16 cellular contexts compared by ENCODE assay signal in genomic region chr17:80771612-80772005, GRCh38.
DNase-seq lines count a peak whose midpoint lies in the region; ATAC-seq and TF ChIP-seq lines count a peak whose summit lies in the region.
"Had no signal": no experiment of that assay in that cellular context is flagged by ENCODE, and none has a peak within 500 bp of the region (broad histone marks: within the 10 kb centered on the region; RNA-seq: fewer than 3 reads in every experiment).

No MANE protein-coding gene starts in this region.

- H4K8ac ChIP-seq in IMR-90 (ENCODE audit: low read depth in 2 of 2, low read length in 2 of 2), result peak overlapping the region in 1 of 2 experiments; percentile 47; a peak in 2 of 4 replicates

- H3K4ac ChIP-seq in IMR-90 (ENCODE audit: low read depth, low read length), result peak overlapping the region; percentile 36; the same call in 1 of the 2 replicates

- H3K27ac ChIP-seq in IMR-90 (ENCODE audit: insufficient read depth, low read length) (no peak overlapping the region), sigmoid colon (peak overlapping the region in 1 of 4 donors; percentile 86), tibial artery (no peak overlapping the region)
- H3K27ac ChIP-seq: SJSA1 had no signal

- no TSS peak for BruUV-seq in IMR-90 (replicated peaks; lab: Mats Ljungman, UMichigan)

- in situ Hi-C loops in IMR-90 (cut with MboI; ENCODE audit: low sequenced_read_pairs), result no loop called here

- 0 out of 2 replicates have a peak, but pooled peaks cover 4% of the 10 kb centered on the region for H3K36me3 ChIP-seq in IMR-90 (ENCODE audit: control insufficient read depth, insufficient read depth, low read length)
- peaks cover 0 to under 1% (median 0%) of the 10 kb centered on the region in 4 donors for H3K36me3 ChIP-seq in sigmoid colon
- H3K36me3 ChIP-seq in tibial artery, result peaks cover 0 to 8% (median 0%) of the 10 kb centered on the region in 3 donors

- H3K4me1 ChIP-seq in IMR-90 (ENCODE audit: control insufficient read depth, insufficient read depth, low read length) (peaks cover 18% of the 10 kb centered on the region), sigmoid colon (peaks cover 0 to 49% (median 38%) of the 10 kb centered on the region in 4 donors), tibial artery (peaks cover 0 to 18% (median 12%) of the 10 kb centered on the region in 4 donors)
- H3K4me1 ChIP-seq: Caco-2 had no signal

- peak overlapping the region; percentile 24 for H2AK5ac ChIP-seq in IMR-90 (ENCODE audit: low read depth, low read length)

- no peak overlapping the region; the same call in 1 of the 2 replicates for H3K14ac ChIP-seq in IMR-90 (replicated peaks; ENCODE audit: low read depth, low read length)

- no peak overlapping the region for H2BK5ac ChIP-seq in IMR-90 (ENCODE audit: low read depth, low read length, poor library complexity, severe bottlenecking)

- no peak overlapping the region for H3K9ac ChIP-seq in IMR-90 (ENCODE audit: low read depth, low read length)

- H3K56ac ChIP-seq in IMR-90 (ENCODE audit: extremely low read depth, insufficient read depth, low read length), result no peak overlapping the region

- peak overlapping the region; percentile 25 for H3K27ac Mint-ChIP-seq in activated naive CD4-positive, alpha-beta T cell treated with anti-CD3 and anti-CD28 coated beads for 36 hours
- peak overlapping the region; percentile 59 to 98 for H3K27ac Mint-ChIP-seq in activated naive CD4-positive, alpha-beta T cell treated with anti-CD3 and anti-CD28 coated beads, Interleukin-2, amount 50 U/mL, for 72 hours
- H3K27ac Mint-ChIP-seq: HFFc6, IgD-negative memory B cell had no signal

- H2AK9ac ChIP-seq in IMR-90 (replicated peaks; ENCODE audit: low read depth, low read length, poor library complexity), result no peak overlapping the region

- no peak overlapping the region for H3K4me2 ChIP-seq in IMR-90 (ENCODE audit: low read depth, low read length)

- TF ChIP-seq CTCF in IMR-90 (conservative IDR thresholded peaks at IDR 0.05; ENCODE audit: low read depth, low read length) (no peak), sigmoid colon (IDR thresholded peaks at IDR 0.05) (no peak), tibial artery (IDR thresholded peaks at IDR 0.05) (no peak), GM10266 (IDR thresholded peaks at IDR 0.05; ENCODE audit: control insufficient read depth, insufficient read depth, low read depth, missing control alignments) (no peak)

- TF ChIP-seq POLR2A in IMR-90 (IDR thresholded peaks at IDR 0.05; ENCODE audit: low read depth, low read length) (no peak), sigmoid colon (IDR thresholded peaks at IDR 0.05) (no peak)

- no peak overlapping the region for H4K91ac ChIP-seq in IMR-90 (ENCODE audit: insufficient read depth, low read depth, low read length)

- H2BK20ac ChIP-seq in IMR-90 (ENCODE audit: low read depth, low read length), result no peak overlapping the region

- TF ChIP-seq EP300 in sigmoid colon (IDR thresholded peaks at IDR 0.05), result no peak

- H4K5ac ChIP-seq in IMR-90 (ENCODE audit: low read depth, low read length), result no peak overlapping the region; the same call in 1 of the 2 replicates

- no peak overlapping the region for H2BK120ac ChIP-seq in IMR-90 (ENCODE audit: low read depth, low read length)

- ATAC-seq in IMR-90 (ENCODE audit: low read depth), result no peak
- ATAC-seq in activated naive CD4-positive, alpha-beta T cell treated with anti-CD3 and anti-CD28 coated beads, Interleukin-2, amount 50 U/mL, for 72 hours, result no peak

- peaks cover 18% of the 10 kb centered on the region for H3K36me3 Mint-ChIP-seq in activated naive CD4-positive, alpha-beta T cell treated with anti-CD3 and anti-CD28 coated beads for 36 hours (ENCODE audit: low read depth)
- peaks cover 13 to 47% of the 10 kb centered on the region in 2 donors for H3K36me3 Mint-ChIP-seq in activated naive CD4-positive, alpha-beta T cell treated with anti-CD3 and anti-CD28 coated beads, Interleukin-2, amount 50 U/mL, for 72 hours

- H3K27me3 ChIP-seq in IMR-90 (ENCODE audit: control insufficient read depth, insufficient read depth, low read length), result no peaks in the 10 kb centered on the region
- H3K27me3 ChIP-seq in sigmoid colon, result no peaks in the 10 kb centered on the region
- no peaks in the 10 kb centered on the region for H3K27me3 ChIP-seq in tibial artery
- H3K27me3 ChIP-seq: SJSA1 had no signal

- H3K9me3 ChIP-seq in IMR-90 (ENCODE audit: control insufficient read depth, insufficient read depth, low read length) (no peaks in the 10 kb centered on the region), sigmoid colon (no peaks in the 10 kb centered on the region), tibial artery (no peaks in the 10 kb centered on the region)
- H3K9me3 ChIP-seq: Caco-2, SJSA1 had no signal

- dilution Hi-C loops in IMR-90 (cut with HindIII; ENCODE audit: low sequenced_read_pairs, unreplicated experiment), result no loop called here

- H4K20me1 ChIP-seq in IMR-90 (ENCODE audit: insufficient read depth, low read length), result no peaks in the 10 kb centered on the region

- H3K23ac ChIP-seq in IMR-90 (ENCODE audit: low read depth, low read length), result no peak overlapping the region

- no peak overlapping the region for H3K18ac ChIP-seq in IMR-90 (ENCODE audit: low read depth, low read length)

- H3K79me1 ChIP-seq in IMR-90 (ENCODE audit: low read depth in 1 of 2, low read length in 2 of 2), result peaks cover 21 to 67% of the 10 kb centered on the region in 2 experiments; a peak in 3 of 4 replicates

- no peak overlapping the region for H2AFZ ChIP-seq in IMR-90 (replicated peaks; ENCODE audit: low read length, poor library complexity)

- H3K9me3 Mint-ChIP-seq in activated naive CD4-positive, alpha-beta T cell treated with anti-CD3 and anti-CD28 coated beads for 36 hours, result peaks cover under 1% of the 10 kb centered on the region
- H3K9me3 Mint-ChIP-seq in activated naive CD4-positive, alpha-beta T cell treated with anti-CD3 and anti-CD28 coated beads, Interleukin-2, amount 50 U/mL, for 72 hours, result peaks cover 0 to 2% of the 10 kb centered on the region in 2 donors
- H3K9me3 Mint-ChIP-seq: HFFc6, IgD-negative memory B cell had no signal

- H3K4me1 Mint-ChIP-seq in activated naive CD4-positive, alpha-beta T cell treated with anti-CD3 and anti-CD28 coated beads for 36 hours (ENCODE audit: low read depth), result peaks cover 61% of the 10 kb centered on the region

- 83% methylated on average over 8 of the region's 11 CpGs; no CpG with 5 or more reads in 1 of the 2 experiments for WGBS in IMR-90 (ENCODE audit: extremely low coverage in 2 of 2, insufficient read length in 1 of 2), 2 experiments
- 89 to 90% methylated on average over 11 of the region's 11 CpGs for WGBS in sigmoid colon, 2 donors

- DNase-seq in activated naive CD4-positive, alpha-beta T cell treated with anti-CD3 and anti-CD28 coated beads for 36 hours, result no peak
- DNase-seq in activated naive CD4-positive, alpha-beta T cell (lab: John Stamatoyannopoulos, UW), result no peak
- DNase-seq in IMR-90, result no peak
- DNase-seq in activated naive CD4-positive, alpha-beta T cell treated with anti-CD3 and anti-CD28 coated beads, Interleukin-2, amount 50 U/mL, for 72 hours (ENCODE audit: low spot score in 2 of 2), result peak in 1 of 2 donors; percentile 44
- peak; percentile 50 for DNase-seq in sigmoid colon
- no peak for DNase-seq in tibial artery
- DNase-seq in NCI-H2227 (lab: John Stamatoyannopoulos, UW; ENCODE audit: unreplicated experiment), result no peak
- DNase-seq in GM10266 (ENCODE audit: extremely low spot score), result no peak
- DNase-seq: AML-193; Caco-2; HFFc6; NCI-H1105 treated with DMSO at 0.1 percent for 48 hours; NCI-H526 treated with DMSO at 0.1 percent for 48 hours; NK-92 treated with Interleukin-12 subunit alpha and Interleukin-12 subunit beta, amount 100 ng/mL, for 24 hours had no signal

- no peak for TF ChIP-seq RAD21 in IMR-90 (IDR thresholded peaks at IDR 0.05; ENCODE audit: low read length)

- no peaks in the 10 kb centered on the region for H3K27me3 Mint-ChIP-seq in activated naive CD4-positive, alpha-beta T cell treated with anti-CD3 and anti-CD28 coated beads for 36 hours (ENCODE audit: low read depth)
- H3K27me3 Mint-ChIP-seq: IgD-negative memory B cell had no signal

- intact Hi-C loops in activated naive CD4-positive, alpha-beta T cell treated with anti-CD3 and anti-CD28 coated beads for 36 hours (cut with micrococcal nuclease), result no loop called here
- intact Hi-C loops in IMR-90 (cut with micrococcal nuclease), result no loop called here
- intact Hi-C loops in sigmoid colon (cut with DNase I), result loop anchor here (2.0 to 5.0 kb wide), 6 partner anchors 61 to 314 kb away; no protein-coding TSS in a partner anchor
- intact Hi-C loops in tibial artery (cut with DNase I; ENCODE audit: low total_unique reads), result no loop called here

- CTCF ChIA-PET in activated naive CD4-positive, alpha-beta T cell treated with anti-CD3 and anti-CD28 coated beads for 36 hours (lab: Charles Lee), result no interaction called here
- CTCF ChIA-PET in IMR-90 (lab: Yijun Ruan, JAX), result no interaction called here

- H3K4me3 ChIP-seq in IMR-90 (ENCODE audit: insufficient read depth, low read depth, low read length) (no peak overlapping the region), sigmoid colon (no peak overlapping the region), tibial artery (no peak overlapping the region)
- H3K4me3 ChIP-seq: SJSA1 had no signal

- POLR2A ChIA-PET in IMR-90 (lab: Charles Lee; ENCODE audit: unreplicated experiment), result no interaction called here

- H2BK15ac ChIP-seq in IMR-90 (ENCODE audit: low read depth, low read length), result no peak overlapping the region

- no peak overlapping the region for H3K4me3 Mint-ChIP-seq in activated naive CD4-positive, alpha-beta T cell treated with anti-CD3 and anti-CD28 coated beads for 36 hours
- H3K4me3 Mint-ChIP-seq: HFFc6 had no signal

- peaks cover 20% of the 10 kb centered on the region for H3K9me1 ChIP-seq in IMR-90 (ENCODE audit: insufficient read depth, low read length)

TF ChIP-seq in IMR-90, 13 proteins besides CTCF, POLR2A, EP300 and RAD21 (continues in another document):
- TF ChIP-seq ELK1 (IDR thresholded peaks at IDR 0.05; ENCODE audit: borderline replicate concordance, low read depth, low read length) (no peak), FOS (IDR thresholded peaks at IDR 0.05; ENCODE audit: low read depth, low read length) (no peak), NFE2L2 (IDR thresholded peaks at IDR 0.05; ENCODE audit: low read depth, low read length) (no peak), SMC3 (IDR thresholded peaks at IDR 0.05; ENCODE audit: low read depth, low read length) (no peak), BHLHE40 (IDR thresholded peaks at IDR 0.05; ENCODE audit: low read depth, low read length) (no peak), RCOR1 (IDR thresholded peaks at IDR 0.05; ENCODE audit: insufficient replicate concordance, low read length) (no peak), RFX5 (IDR thresholded peaks at IDR 0.05; ENCODE audit: low read depth, low read length) (no peak)
